ENCODE assay signal across 8 cellular contexts in genomic region chr2:112645396-112646101, GRCh38. TPM values are rescaled to one million over a fixed set of nuclear protein-coding genes. Genes with fewer than 3 reads are reported as not detected.
DNase-seq lines count a peak whose midpoint lies in the region; ATAC-seq, FAIRE-seq and TF ChIP-seq lines count a peak whose summit lies in the region.

Gene SLC20A1 (plus strand): TSS chr2:112645939. CDS start chr2:112646829, 890 bp downstream.

- peak within 1 kb of the TSS; percentile 89 for H3K56ac ChIP-seq in H1 (replicated peaks; ENCODE audit: insufficient read length, low read depth, low read length)
- H3K56ac ChIP-seq in mesendoderm (ENCODE audit: low read length) = peak within 1 kb of the TSS; percentile 97

- H3K79me1 ChIP-seq in H1 (ENCODE audit: low read depth, low read length) (peaks cover 3% of the 10 kb centered on the region; the same call in 1 of the 2 replicates), mesendoderm (ENCODE audit: low read length) (peaks cover 5% of the 10 kb centered on the region)

- peak; percentile 55 to 75 (median 70) for TF ChIP-seq CTCF in H1 (IDR thresholded peaks at IDR 0.05; ENCODE audit: control extremely low read depth in 1 of 3, insufficient read depth in 1 of 3, low read depth in 1 of 3, low read length in 3 of 3)

- peak; percentile 35 to 52 for TF ChIP-seq RAD21 in H1 (IDR thresholded peaks at IDR 0.05 in 1 of 2, conservative IDR thresholded peaks at IDR 0.05 in 1 of 2; ENCODE audit: low read depth in 2 of 2, low read length in 2 of 2)

- peak; percentile 82 for ATAC-seq in GM19468 (IDR thresholded peaks at IDR 0.05; ENCODE audit: extremely low read depth, unreplicated experiment)

- no peaks in the 10 kb centered on the region for H3K9me3 ChIP-seq in H1 (ENCODE audit: insufficient read depth in 2 of 2, low read depth in 1 of 2, low read length in 1 of 2)

- H3K79me2 ChIP-seq in H1 (ENCODE audit: control insufficient read depth in 1 of 2, insufficient read depth in 2 of 2, low read length in 2 of 2) (peaks cover 8 to 44% of the 10 kb centered on the region in 2 experiments), mesendoderm (ENCODE audit: control insufficient read depth, insufficient read depth, low read length) (peaks cover 34% of the 10 kb centered on the region)

- no peak within 1 kb of the TSS for H2BK20ac ChIP-seq in H1 (ENCODE audit: low read length)

- peak; percentile 97 for TF ChIP-seq POLR2A in H1 (IDR thresholded peaks at IDR 0.05; ENCODE audit: control extremely low read depth in 1 of 2, low read depth in 2 of 2, low read length in 2 of 2)

- H3K4ac ChIP-seq in H1 (replicated peaks; ENCODE audit: insufficient read length, low read depth, low read length) = no peak within 1 kb of the TSS
- H3K4ac ChIP-seq in mesendoderm (ENCODE audit: low read depth, low read length) = peak within 1 kb of the TSS; percentile 96

- CTCF ChIA-PET in H1 (lab: Charles Lee; ENCODE audit: partially characterized antibody) = interaction anchor here (0.6 to 4.6 kb wide), 14 partner anchors 10 to 82 kb away, joined by 3 to 39 read pairs (median 4); partner anchors contain the start of gene CHCHD5

- H3K4me3 ChIP-seq in H1 (ENCODE audit: extremely low read depth in 1 of 4, insufficient read depth in 2 of 4, low read depth in 3 of 4, low read length in 4 of 4) (peak within 1 kb of the TSS; percentile 80 to 99 (median 93)), mesendoderm (ENCODE audit: low read length) (peak within 1 kb of the TSS; percentile 93)

- H2BK120ac ChIP-seq in H1 (replicated peaks; ENCODE audit: low read depth, low read length) (no peak within 1 kb of the TSS), mesendoderm (ENCODE audit: low read depth, low read length) (peak within 1 kb of the TSS; percentile 75)

- peak in 1 of 2 experiments; percentile 84; a peak in 1 of 3 replicates for TF ChIP-seq EP300 in H1 (IDR thresholded peaks at IDR 0.05; ENCODE audit: borderline replicate concordance in 1 of 2, low read depth in 2 of 2, low read length in 2 of 2)

- H3K36me3 ChIP-seq in H1 (ENCODE audit: control insufficient read depth in 2 of 4, insufficient read depth in 4 of 4, low read length in 3 of 4) (peaks cover 5 to 36% (median 25%) of the 10 kb centered on the region in 4 experiments; a peak in 6 of 8 replicates), mesendoderm (ENCODE audit: control insufficient read depth, insufficient read depth, low read length) (peaks cover 3% of the 10 kb centered on the region)

- no peak within 1 kb of the TSS for H2AK5ac ChIP-seq in H1 (ENCODE audit: low read depth, low read length)
- no peak within 1 kb of the TSS for H2AK5ac ChIP-seq in mesendoderm (ENCODE audit: low read length)

- peak within 1 kb of the TSS; percentile 73 to 98 (median 94) for H3K9ac ChIP-seq in H1 (replicated peaks in 1 of 4; ENCODE audit: extremely low read depth in 1 of 4, low read depth in 3 of 4, low read length in 3 of 4)
- H3K9ac ChIP-seq in mesendoderm (ENCODE audit: low read length) = peak within 1 kb of the TSS; percentile 92

- H3K14ac ChIP-seq in H1 (ENCODE audit: insufficient read length) = no peak within 1 kb of the TSS

- H2BK15ac ChIP-seq in H1 (ENCODE audit: low read length) = no peak within 1 kb of the TSS
- no peak within 1 kb of the TSS for H2BK15ac ChIP-seq in mesendoderm (replicated peaks; ENCODE audit: low read depth)

- H3K4me2 ChIP-seq in H1 (ENCODE audit: insufficient read depth in 1 of 2, low read depth in 2 of 2, low read length in 2 of 2) = peak within 1 kb of the TSS; percentile 90 to 99
- peak within 1 kb of the TSS; percentile 93 for H3K4me2 ChIP-seq in mesendoderm (ENCODE audit: low read length)

- DNase-seq in COLO829 (ENCODE audit: low spot score) (peak; percentile 87), HS-5 (ENCODE audit: low read depth) (peak; percentile 83), NOMO-1 treated with DMSO at 0.1 percent for 48 hours (lab: John Stamatoyannopoulos, UW; ENCODE audit: unreplicated experiment) (peak; percentile 92), H1 (ENCODE audit: low read depth in 1 of 2, low spot score in 2 of 2) (peak; percentile 90 to 98), mesendoderm (peak; percentile 98)
- peak; percentile 93 to 99 (median 97) for DNase-seq in activated CD8-positive, alpha-beta memory T cell treated with anti-CD3 and anti-CD28 coated beads for 48 hours (ENCODE audit: low read depth in 2 of 3, low spot score in 2 of 3)
- DNase-seq in stimulated activated CD8-positive, alpha-beta memory T cell treated with anti-CD3 and anti-CD28 coated beads, Interleukin-15, amount 100 ng/mL, for 24 hours (ENCODE audit: low read depth) = peak; percentile 96

- peak within 1 kb of the TSS; percentile 38 for H4K91ac ChIP-seq in H1 (replicated peaks; ENCODE audit: insufficient read length, low read length)

- peak within 1 kb of the TSS; percentile 100 for H2AFZ ChIP-seq in H1 (ENCODE audit: low read length)

- H3K27ac ChIP-seq in H1 (ENCODE audit: low read depth, low read length) = peak within 1 kb of the TSS; percentile 98
- peak within 1 kb of the TSS; percentile 76 for H3K27ac ChIP-seq in mesendoderm (ENCODE audit: low read depth, low read length)

- H2BK5ac ChIP-seq in H1 (ENCODE audit: low read depth, low read length) = peak within 1 kb of the TSS; percentile 94
- peak within 1 kb of the TSS; percentile 33 for H2BK5ac ChIP-seq in mesendoderm (ENCODE audit: low read length)

- no peak within 1 kb of the TSS for H3K23ac ChIP-seq in H1 (ENCODE audit: insufficient read length)
- peak within 1 kb of the TSS; percentile 48 for H3K23ac ChIP-seq in mesendoderm (ENCODE audit: low read length)

- no peak for FAIRE-seq in H1 (lab: Jason Lieb, UNC)

- H3K18ac ChIP-seq in H1 (ENCODE audit: extremely low read depth, low read length) = peak within 1 kb of the TSS; percentile 81
- H3K18ac ChIP-seq in mesendoderm (ENCODE audit: low read length) = peak within 1 kb of the TSS; percentile 97

- H2BK12ac ChIP-seq in H1 (ENCODE audit: low read depth, low read length) = peak within 1 kb of the TSS; percentile 32; the same call in 1 of the 2 replicates

- H4K5ac ChIP-seq in H1 (ENCODE audit: insufficient read length, low read depth, low read length) = peak within 1 kb of the TSS; percentile 92
- H4K5ac ChIP-seq in mesendoderm (ENCODE audit: low read length) = no peak within 1 kb of the TSS

- H4K20me1 ChIP-seq in H1 (replicated peaks in 1 of 2; ENCODE audit: control insufficient read depth in 1 of 2, insufficient read depth in 2 of 2, low read length in 2 of 2) = peaks cover 4 to 5% of the 10 kb centered on the region in 2 experiments

- POLR2A ChIA-PET in H1 (lab: Charles Lee; ENCODE audit: partially characterized antibody) = interaction anchor here (0.6 to 6.8 kb wide), 23 partner anchors 10 to 152 kb away, joined by 3 to 122 read pairs (median 4); no protein-coding TSS in a partner anchor

- H3K27me3 ChIP-seq in H1 (replicated peaks in 1 of 4; ENCODE audit: control insufficient read depth in 3 of 4, extremely low read depth in 1 of 4, insufficient read depth in 3 of 4, low read length in 3 of 4) (peaks cover 0 to 5% (median 0%) of the 10 kb centered on the region in 4 experiments; a peak in 3 of 7 replicates), mesendoderm (ENCODE audit: insufficient read depth, low read length, poor library complexity) (no peaks in the 10 kb centered on the region)

- H4K8ac ChIP-seq in H1 (ENCODE audit: extremely low read depth, insufficient read depth, low read length) (peak within 1 kb of the TSS; percentile 94), mesendoderm (ENCODE audit: low read depth, low read length) (peak within 1 kb of the TSS; percentile 79)

- H3K4me1 ChIP-seq in H1 (replicated peaks in 1 of 4; ENCODE audit: control insufficient read depth in 3 of 4, insufficient read depth in 4 of 4, low read length in 3 of 4) (peaks cover 3 to 12% (median 7%) of the 10 kb centered on the region in 4 experiments; a peak in 5 of 7 replicates), mesendoderm (ENCODE audit: control insufficient read depth, low read depth, low read length) (no peaks in the 10 kb centered on the region)

- 1% methylated on average over 56 of the region's 82 CpGs; no CpG with 5 or more reads in 1 of the 2 experiments for WGBS in H1 (ENCODE audit: extremely low coverage in 1 of 2, insufficient coverage in 1 of 2, insufficient read length in 1 of 2, insufficient replicate concordance in 2 of 2, low coverage in 1 of 2, low lambda C conversion rate in 2 of 2, missing lambda C conversion rate in 1 of 2), 2 experiments
- no CpG with 5 or more reads among the region's 82 CpGs for WGBS in mesendoderm (ENCODE audit: extremely low coverage, insufficient coverage, low lambda C conversion rate)

- H3K23me2 ChIP-seq in H1 (ENCODE audit: low read depth, low read length) = peaks cover 9% of the 10 kb centered on the region

TF ChIP-seq in H1, 55 proteins besides CTCF, POLR2A, EP300 and RAD21 (continues in another document):
- TF ChIP-seq CREB1 (IDR thresholded peaks at IDR 0.05) = 0 out of 2 replicates have a peak, but pooled peaks have one; percentile 5
- TF ChIP-seq PHF8 (conservative IDR thresholded peaks at IDR 0.05; ENCODE audit: low read depth, low read length) = peak; percentile 98
- TF ChIP-seq TAF1 (IDR thresholded peaks at IDR 0.05; ENCODE audit: low read depth, low read length) = peak; percentile 92
- no peak for TF ChIP-seq SP4 (IDR thresholded peaks at IDR 0.05; ENCODE audit: low read length)
- TF ChIP-seq TEAD4 (IDR thresholded peaks at IDR 0.05; ENCODE audit: low read depth, low read length) = peak; percentile 70
- no peak for TF ChIP-seq BRCA1 (IDR thresholded peaks at IDR 0.05; ENCODE audit: low read depth, low read length)
- 0 out of 2 replicates have a peak, but pooled peaks have one; percentile 68 for TF ChIP-seq TCF12 (IDR thresholded peaks at IDR 0.05; ENCODE audit: low read depth, low read length)
- TF ChIP-seq, protein P1, sequence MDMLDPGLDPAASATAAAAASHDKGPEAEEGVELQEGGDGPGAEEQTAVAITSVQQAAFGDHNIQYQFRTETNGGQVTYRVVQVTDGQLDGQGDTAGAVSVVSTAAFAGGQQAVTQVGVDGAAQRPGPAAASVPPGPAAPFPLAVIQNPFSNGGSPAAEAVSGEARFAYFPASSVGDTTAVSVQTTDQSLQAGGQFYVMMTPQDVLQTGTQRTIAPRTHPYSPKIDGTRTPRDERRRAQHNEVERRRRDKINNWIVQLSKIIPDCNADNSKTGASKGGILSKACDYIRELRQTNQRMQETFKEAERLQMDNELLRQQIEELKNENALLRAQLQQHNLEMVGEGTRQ (IDR thresholded peaks at IDR 0.05; ENCODE audit: low read length) = peak; percentile 73

RNA-seq across cellular contexts. Expression of gene SLC20A1, which starts in this region (rescaled TPM):
- 105 and 106 TPM in 2 replicates for total RNA-seq in H1 (2021; fragmentation: NEBNext Ultra II Directional; extraction: Animal tissue kit (Norgen Biotek cat#: 25700))
- polyA plus RNA-seq in H1 (2011; rRNA removed) = 32.6 and 42.6 TPM in 2 replicates
- 40.1 TPM for polyA plus RNA-seq in H1 (2011; cell fraction: cytosol; rRNA removed)
- 33.4 TPM for polyA plus RNA-seq in H1 (2011; cell fraction: nucleus; rRNA removed)
- polyA plus RNA-seq in H1 (2012, experiment 1 of 2) = 57.6 to 70.4 TPM (median 63.4 TPM) in 4 replicates
- polyA plus RNA-seq in H1 (2012, experiment 2 of 2) = 13.6 TPM
- 106 TPM for polyA plus RNA-seq in H1 (2013, experiment 1 of 2)
- 112 TPM for polyA plus RNA-seq in H1 (2013, experiment 2 of 2)
- polyA minus RNA-seq in H1 (2011; rRNA and poly(A)+ RNA removed) = 76.1 and 92.2 TPM in 2 replicates
- polyA minus RNA-seq in H1 (2011; cell fraction: cytosol; rRNA and poly(A)+ RNA removed) = 36.8 TPM
- polyA minus RNA-seq in H1 (2011; cell fraction: nucleus; rRNA and poly(A)+ RNA removed) = 69.1 TPM
- 69.0 TPM for polyA plus RNA-seq in mesendoderm (2013, experiment 1 of 2)
- polyA plus RNA-seq in mesendoderm (2013, experiment 2 of 2) = 68.0 TPM

Comparison
In these comparisons a context has a peak if more than half of its experiments do, and no peak if none do; other contexts are left out.
1. Peak in every context shown above with its lines: DNase-seq, ATAC-seq, H3K4me3 ChIP-seq and H3K27ac ChIP-seq.